Comparison of ENCODE assay signal across 2 cellular contexts in genomic region chr12:50030444-50030843, GRCh38.
TF ChIP-seq lines count a peak whose summit lies in the region.

No MANE protein-coding gene starts in this region.

TF ChIP-seq in HEK293, 187 proteins besides CTCF, POLR2A, EP300 and RAD21:
- TF ChIP-seq ZNF449 (tag by site-specific recombination; IDR thresholded peaks at IDR 0.05), result peak; percentile 21; the same call in 1 of the 2 replicates

TF ChIP-seq in HepG2, 621 proteins besides CTCF, POLR2A, EP300 and RAD21:
- TF ChIP-seq, protein P1, sequence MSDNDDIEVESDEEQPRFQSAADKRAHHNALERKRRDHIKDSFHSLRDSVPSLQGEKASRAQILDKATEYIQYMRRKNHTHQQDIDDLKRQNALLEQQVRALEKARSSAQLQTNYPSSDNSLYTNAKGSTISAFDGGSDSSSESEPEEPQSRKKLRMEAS (IDR thresholded peaks at IDR 0.05), result 0 out of 2 replicates have a peak, but pooled peaks have one; percentile 20
- TF ChIP-seq CEBPB (IDR thresholded peaks at IDR 0.05; ENCODE audit: borderline replicate concordance, low read depth, low read length), result peak; percentile 50; the same call in 1 of the 2 replicates
- peak; percentile 70 for TF ChIP-seq CEBPG (CRISPR knock-in tag; IDR thresholded peaks at IDR 0.05)
- TF ChIP-seq, protein P2, sequence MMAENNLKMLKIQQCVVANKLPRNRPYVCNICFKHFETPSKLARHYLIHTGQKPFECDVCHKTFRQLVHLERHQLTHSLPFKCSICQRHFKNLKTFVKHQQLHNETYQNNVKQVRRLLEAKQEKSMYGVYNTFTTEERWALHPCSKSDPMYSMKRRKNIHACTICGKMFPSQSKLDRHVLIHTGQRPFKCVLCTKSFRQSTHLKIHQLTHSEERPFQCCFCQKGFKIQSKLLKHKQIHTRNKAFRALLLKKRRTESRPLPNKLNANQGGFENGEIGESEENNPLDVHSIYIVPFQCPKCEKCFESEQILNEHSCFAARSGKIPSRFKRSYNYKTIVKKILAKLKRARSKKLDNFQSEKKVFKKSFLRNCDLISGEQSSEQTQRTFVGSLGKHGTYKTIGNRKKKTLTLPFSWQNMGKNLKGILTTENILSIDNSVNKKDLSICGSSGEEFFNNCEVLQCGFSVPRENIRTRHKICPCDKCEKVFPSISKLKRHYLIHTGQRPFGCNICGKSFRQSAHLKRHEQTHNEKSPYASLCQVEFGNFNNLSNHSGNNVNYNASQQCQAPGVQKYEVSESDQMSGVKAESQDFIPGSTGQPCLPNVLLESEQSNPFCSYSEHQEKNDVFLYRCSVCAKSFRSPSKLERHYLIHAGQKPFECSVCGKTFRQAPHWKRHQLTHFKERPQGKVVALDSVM (CRISPR knock-in tag; IDR thresholded peaks at IDR 0.05), result peak; percentile 72
- TF ChIP-seq ZNF441 (CRISPR knock-in tag; IDR thresholded peaks at IDR 0.05; ENCODE audit: borderline replicate concordance), result 0 out of 2 replicates have a peak, but pooled peaks have one; percentile 17
